In genomic region chr10:127194598-127194997, GRCh38 we compare ENCODE assay signal across 23 cellular contexts. TPM values are rescaled to one million over a fixed set of nuclear protein-coding genes. Genes with fewer than 3 reads are reported as not detected.
DNase-seq lines count a peak whose midpoint lies in the region; ATAC-seq and TF ChIP-seq lines count a peak whose summit lies in the region.
"Had no signal": no experiment of that assay in that cellular context is flagged by ENCODE, and none has a peak within 500 bp of the region (broad histone marks: within the 10 kb centered on the region; RNA-seq: fewer than 3 reads in every experiment).

No MANE protein-coding gene starts in this region.

- no peak for ATAC-seq in GM21367 (IDR thresholded peaks at IDR 0.05; ENCODE audit: unreplicated experiment)
- ATAC-seq: stimulated activated effector memory CD8-positive, alpha-beta T cell treated with anti-CD3 and anti-CD28 coated beads, Interleukin-12 subunit alpha, Interleukin-12 subunit beta, amount 100 ng/mL, for 72 hours had no signal

- H3K4me3 Mint-ChIP-seq in brain = peak overlapping the region; percentile 73 to 85 (median 80)
- H3K4me3 Mint-ChIP-seq: activated CD4-positive, alpha-beta memory T cell treated with anti-CD3 and anti-CD28 coated beads for 36 hours; CD4-positive, alpha-beta T cell; stimulated activated effector memory CD8-positive, alpha-beta T cell treated with anti-CD3 and anti-CD28 coated beads, Interleukin-12 subunit alpha, Interleukin-12 subunit beta, amount 100 ng/mL, for 72 hours had no signal

- H3K9me3 Mint-ChIP-seq in brain = peaks cover 0 to 3% (median 0%) of the 10 kb centered on the region in 5 experiments
- H3K9me3 Mint-ChIP-seq: activated CD4-positive, alpha-beta memory T cell treated with anti-CD3 and anti-CD28 coated beads for 36 hours; CD4-positive, alpha-beta T cell; stimulated activated effector memory CD8-positive, alpha-beta T cell treated with anti-CD3 and anti-CD28 coated beads, Interleukin-12 subunit alpha, Interleukin-12 subunit beta, amount 100 ng/mL, for 72 hours had no signal

- no peak for TF ChIP-seq CTCF in brain (conservative IDR thresholded peaks at IDR 0.05)

- H3K36me3 Mint-ChIP-seq in brain = no peaks in the 10 kb centered on the region
- H3K36me3 Mint-ChIP-seq: activated CD4-positive, alpha-beta memory T cell treated with anti-CD3 and anti-CD28 coated beads for 36 hours; stimulated activated effector memory CD8-positive, alpha-beta T cell treated with anti-CD3 and anti-CD28 coated beads, Interleukin-12 subunit alpha, Interleukin-12 subunit beta, amount 100 ng/mL, for 72 hours had no signal

- DNase-seq in H7 (no peak), putamen (ENCODE audit: low spot score) (peak; percentile 21), dedifferentiated amniotic fluid mesenchymal stem cell (ENCODE audit: extremely low spot score) (no peak), DMS153 treated with DMSO at 0.1 percent for 48 hours (lab: John Stamatoyannopoulos, UW; ENCODE audit: unreplicated experiment) (no peak)
- DNase-seq in activated CD4-positive, alpha-beta T cell treated with anti-CD3 and anti-CD28 coated beads for 48 hours = no peak
- DNase-seq: activated CD4-positive, alpha-beta memory T cell treated with anti-CD3 and anti-CD28 coated beads for 36 hours; activated gamma-delta T cell; CD4-positive, alpha-beta T cell; central memory CD4-positive, alpha-beta T cell; DMS153; effector CD4-positive, alpha-beta T cell; Karpas-422; left lung; NCI-H1092 treated with DMSO at 0.1 percent for 48 hours; NCI-H2029 treated with DMSO at 0.1 percent for 48 hours; occipital lobe; right lobe of liver had no signal

- H3K4me1 ChIP-seq in iPS-18a (ENCODE audit: control insufficient read depth, low read depth, low read length) = no peaks in the 10 kb centered on the region

- peaks cover 23% of the 10 kb centered on the region for H3K27me3 ChIP-seq in H7 (ENCODE audit: control insufficient read depth, insufficient read depth, low read length)
- peaks cover 57% of the 10 kb centered on the region for H3K27me3 ChIP-seq in iPS-18a (ENCODE audit: control insufficient read depth, insufficient read depth, low read length)
- H3K27me3 ChIP-seq: right lobe of liver had no signal

- H3K4me3 ChIP-seq in H7 (ENCODE audit: insufficient read depth, low read depth, low read length) = peak overlapping the region; percentile 46; the same call in 1 of the 2 replicates
- peak overlapping the region; percentile 48 for H3K4me3 ChIP-seq in iPS-18a (ENCODE audit: low read length)
- H3K4me3 ChIP-seq: right lobe of liver had no signal

- no peak overlapping the region for H3K9ac ChIP-seq in iPS-18a (ENCODE audit: low read length)

- no peaks in the 10 kb centered on the region for H3K9me3 ChIP-seq in iPS-18a (ENCODE audit: control insufficient read depth, low read depth, low read length)
- H3K9me3 ChIP-seq: left lung, right lobe of liver had no signal

- no peak overlapping the region for H3K27ac ChIP-seq in iPS-18a (ENCODE audit: low read length)
- H3K27ac ChIP-seq: left lung, right lobe of liver had no signal

- peaks cover 36% of the 10 kb centered on the region for H3K4me1 Mint-ChIP-seq in brain
- H3K4me1 Mint-ChIP-seq: stimulated activated effector memory CD8-positive, alpha-beta T cell treated with anti-CD3 and anti-CD28 coated beads, Interleukin-12 subunit alpha, Interleukin-12 subunit beta, amount 100 ng/mL, for 72 hours had no signal

- H3K27ac Mint-ChIP-seq in brain = peak overlapping the region in 3 of 5 experiments; percentile 37 to 56 (median 54)
- H3K27ac Mint-ChIP-seq: activated CD4-positive, alpha-beta memory T cell treated with anti-CD3 and anti-CD28 coated beads for 36 hours; CD4-positive, alpha-beta T cell; stimulated activated effector memory CD8-positive, alpha-beta T cell treated with anti-CD3 and anti-CD28 coated beads, Interleukin-12 subunit alpha, Interleukin-12 subunit beta, amount 100 ng/mL, for 72 hours had no signal

- peaks cover 61% of the 10 kb centered on the region for H3K27me3 Mint-ChIP-seq in brain

- H3K36me3 ChIP-seq in H7 (replicated peaks; ENCODE audit: control insufficient read depth, insufficient read depth, low read length) = no peaks in the 10 kb centered on the region
- H3K36me3 ChIP-seq in iPS-18a (ENCODE audit: control insufficient read depth, low read depth, low read length) = no peaks in the 10 kb centered on the region
- H3K36me3 ChIP-seq: left lung, right lobe of liver had no signal

RNA-seq across cellular contexts. Expression of gene INSYN2A, which starts 1.8 kb away (rescaled TPM):
- total RNA-seq in H7 (2014; rRNA removed; shearing (Covaris generic)) = 0.07 TPM in 1 of 2 replicates, not detected in the other
- polyA plus RNA-seq in brain (ENCODE audit: insufficient read depth, low read depth, low replicate concordance) = 7.7 TPM
- total RNA-seq: activated CD4-positive, alpha-beta memory T cell treated with anti-CD3 and anti-CD28 coated beads for 36 hours; CD4-positive, alpha-beta T cell; esophagus mucosa; right lobe of liver; SK-MEL-5 had no signal
